Comparison of ENCODE assay signal across 8 cellular contexts in the genomic region with DNA sequence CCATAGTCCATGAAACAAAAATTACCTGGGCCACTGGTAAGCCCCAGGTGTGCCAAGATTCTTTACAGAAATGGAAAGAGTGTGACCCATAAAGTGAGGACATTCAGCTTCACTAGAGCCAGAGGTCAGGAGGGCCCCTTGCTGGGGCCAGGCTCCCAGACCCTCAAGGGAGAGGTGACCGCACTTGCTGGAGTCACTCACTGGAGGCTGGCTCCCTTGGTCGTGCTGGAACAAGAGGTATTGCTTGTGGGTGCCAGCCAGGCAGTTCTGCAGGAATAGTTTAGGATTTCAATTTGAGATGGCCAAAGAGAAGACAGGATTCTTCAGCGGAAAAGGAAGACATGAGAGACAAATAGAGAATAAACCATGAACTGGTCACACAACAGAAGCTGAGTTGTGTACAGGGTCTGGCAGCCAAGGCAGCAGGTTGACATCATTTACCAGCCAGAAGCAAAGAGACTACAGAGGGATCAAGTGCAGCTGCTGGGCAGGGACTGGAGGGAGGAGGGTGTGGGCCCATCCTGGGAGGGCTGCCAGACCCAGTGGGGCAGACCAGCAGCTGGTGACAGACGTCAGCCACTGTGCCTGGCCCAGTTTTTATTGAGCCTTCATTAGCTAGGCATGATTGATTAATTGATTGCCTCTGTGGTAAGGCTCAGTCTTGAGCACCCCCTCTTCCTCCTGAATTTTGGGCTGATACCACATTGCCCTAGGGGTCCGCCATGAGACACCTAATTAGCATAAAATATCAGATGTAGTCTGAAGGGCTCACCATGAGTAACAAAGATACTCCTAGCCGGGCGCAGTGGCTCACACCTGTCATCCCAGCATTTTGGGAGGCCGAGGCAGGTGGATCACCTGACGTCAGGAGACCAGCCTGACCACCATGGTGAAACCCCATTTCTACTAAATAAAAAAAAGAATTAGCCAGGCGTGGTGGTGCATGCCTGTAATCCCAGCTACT. TPM values are rescaled to one million over a fixed set of nuclear protein-coding genes. Genes with fewer than 3 reads are reported as not detected.
DNase-seq lines count a peak whose midpoint lies in the region; ATAC-seq, FAIRE-seq and TF ChIP-seq lines count a peak whose summit lies in the region.
"Not testable (repeated sequence)": the region's sequence is repeated elsewhere in the genome, so short reads cannot be mapped to it uniquely, and the experiment has no call there.

No MANE protein-coding gene starts in this region.

- H3K4me3 Mint-ChIP-seq in nephron = not testable (repeated sequence)

- DNase-seq in BE2C (peak; percentile 70), NCI-H1092 (lab: John Stamatoyannopoulos, UW) (peak; percentile 54), NCI-H2171 treated with DMSO at 0.1 percent for 48 hours (lab: John Stamatoyannopoulos, UW) (peak; percentile 67), erythroblast (lab: John Stamatoyannopoulos, UW) (peak; percentile 15 to 40), left ventricle myocardium superior (peak; percentile 73), small intestine (peak; percentile 60)
- DNase-seq in Panc1 (ENCODE audit: low read depth, low spot score) = not testable (repeated sequence)

- CTCF ChIA-PET in Panc1 (lab: Charles Lee) = not testable (repeated sequence)

- peaks cover 24% of the 10 kb centered on the region for H3K36me3 Mint-ChIP-seq in nephron (ENCODE audit: low read depth)

- not testable (repeated sequence) for TF ChIP-seq CTCF in BE2C (IDR thresholded peaks at IDR 0.05; ENCODE audit: low read depth, low read length); Panc1 (IDR thresholded peaks at IDR 0.05); nephron (IDR thresholded peaks at IDR 0.05; ENCODE audit: unreplicated experiment in 3 of 3)

- not testable (repeated sequence) for FAIRE-seq in small intestine (lab: Jason Lieb, UNC)

- not testable (repeated sequence) for H3K27me3 Mint-ChIP-seq in nephron (ENCODE audit: low read depth)

- H3K27ac ChIP-seq in Panc1 (ENCODE audit: low read length) = not testable (repeated sequence)
- H3K27ac ChIP-seq in small intestine (ENCODE audit: low read depth in 1 of 2, low read length in 1 of 2) = peak overlapping the region; percentile 20 to 49

- not testable (repeated sequence) for H3K27me3 ChIP-seq in BE2C; Panc1 (ENCODE audit: control insufficient read depth, insufficient read depth, low read length); small intestine (ENCODE audit: control insufficient read depth in 2 of 2, insufficient read depth in 2 of 2, low read length in 2 of 2)

- TF ChIP-seq POLR2A in erythroblast (IDR thresholded peaks at IDR 0.05; ENCODE audit: low read length) = not testable (repeated sequence)

- in situ Hi-C loops in Panc1 (cut with HindIII; ENCODE audit: low pct_unique_long_range_greater_than_20kb, low sequenced_read_pairs) = not testable (repeated sequence)

- BruUV-seq in Panc1 (replicated peaks; lab: Mats Ljungman, UMichigan) = TSS peak; percentile 42

- H3K27ac Mint-ChIP-seq in nephron = peak overlapping the region; percentile 51 to 56 (median 53)

- not testable (repeated sequence) for H3K4me1 ChIP-seq in BE2C; Panc1 (ENCODE audit: control insufficient read depth, insufficient read depth, low read length); small intestine (ENCODE audit: control insufficient read depth in 2 of 2, insufficient read depth in 1 of 2, low read depth in 1 of 2, low read length in 1 of 2)

- WGBS in small intestine, 3 donors = 19 to 67% (median 52%) methylated on average over 8 to 10 of the region's 10 CpGs

- POLR2A ChIA-PET in Panc1 (lab: Charles Lee) = not testable (repeated sequence)

- H3K4me1 Mint-ChIP-seq in nephron = not testable (repeated sequence)

- ATAC-seq in Panc1 = not testable (repeated sequence)
- peak; percentile 96 for ATAC-seq in left ventricle myocardium superior

- not testable (repeated sequence) for H3K36me3 ChIP-seq in BE2C; Panc1 (ENCODE audit: control insufficient read depth, insufficient read depth, low read length); small intestine (ENCODE audit: control insufficient read depth in 2 of 2, insufficient read depth in 2 of 2, low read length in 2 of 2)

- H3K4me3 ChIP-seq in BE2C (ENCODE audit: low read depth, low read length); Panc1 (ENCODE audit: low read depth in 2 of 2, low read length in 2 of 2); small intestine (ENCODE audit: low read depth in 1 of 2, low read length in 2 of 2): not testable (repeated sequence)

- H3K9me3 Mint-ChIP-seq in nephron = not testable (repeated sequence)

- not testable (repeated sequence) for H3K9me3 ChIP-seq in BE2C; Panc1 (ENCODE audit: control insufficient read depth, insufficient read depth, low read depth, low read length); small intestine (ENCODE audit: control insufficient read depth, low read depth)

- intact Hi-C loops in Panc1 (cut with micrococcal nuclease; ENCODE audit: unreplicated experiment); left ventricle myocardium superior (cut with micrococcal nuclease): not testable (repeated sequence)

RNA-seq across cellular contexts. Expression of gene TYW1, which starts 40.1 kb away (rescaled TPM):
- 41.1 TPM for polyA plus RNA-seq in BE2C (2012; ENCODE audit: insufficient read depth, insufficient read length, low read depth)
- 24.5 TPM for total RNA-seq in Panc1 (2021; ENCODE audit: unreplicated experiment)
- polyA plus RNA-seq in Panc1 (2012; ENCODE audit: insufficient read length) = 18.8 TPM
- 12.8 TPM for total RNA-seq in left ventricle myocardium superior
- 10 to 100 TPM in 1 of 3 donors, 1 to 10 TPM in 2; 3.4 to 11.5 (median 4.6) TPM for polyA plus RNA-seq in small intestine

RNA-seq across cellular contexts. Expression of gene SBDS, which starts 41.3 kb away (rescaled TPM):
- polyA plus RNA-seq in BE2C (2012; ENCODE audit: insufficient read depth, insufficient read length, low read depth) = 134 TPM
- total RNA-seq in Panc1 (2021; ENCODE audit: unreplicated experiment) (82.8 TPM), left ventricle myocardium superior (208 TPM)
- 51.7 TPM for polyA plus RNA-seq in Panc1 (2012; ENCODE audit: insufficient read length)
- 100 to 1,000 TPM; 141 to 309 (median 264) TPM for polyA plus RNA-seq in small intestine
